ENCODE assay signal across 27 cellular contexts in genomic region chr15:88661041-88661765, GRCh38. TPM values are rescaled to one million over a fixed set of nuclear protein-coding genes. Genes with fewer than 3 reads are reported as not detected.
A peak's percentile ranks its signal among the peaks of the same experiment; 100 is the strongest.
DNase-seq lines count a peak whose midpoint lies in the region; ATAC-seq and TF ChIP-seq lines count a peak whose summit lies in the region.
"Had no signal": no experiment of that assay in that cellular context is flagged by ENCODE, and none has a peak within 500 bp of the region (broad histone marks: within the 10 kb centered on the region; RNA-seq: fewer than 3 reads in every experiment).

No MANE protein-coding gene starts in this region.

- ATAC-seq in gastroesophageal sphincter = no peak
- ATAC-seq: esophagus mucosa, mucosa of descending colon, PC-3 had no signal

- H3K9me3 ChIP-seq in CD4-positive, alpha-beta memory T cell (ENCODE audit: control insufficient read depth in 1 of 2, low read length in 2 of 2) = no peaks in the 10 kb centered on the region
- H3K9me3 ChIP-seq in gastroesophageal sphincter = no peaks in the 10 kb centered on the region
- H3K9me3 ChIP-seq: Caco-2, HAP-1, left ventricle myocardium inferior, mucosa of descending colon, neutrophil, tibial artery had no signal

- no peaks in the 10 kb centered on the region for H3K27me3 ChIP-seq in CD4-positive, alpha-beta memory T cell (ENCODE audit: insufficient read depth, low read length)
- peaks cover 24% of the 10 kb centered on the region for H3K27me3 ChIP-seq in gastroesophageal sphincter
- H3K27me3 ChIP-seq: neutrophil, tibial artery had no signal

- no peaks in the 10 kb centered on the region for H3K9me3 Mint-ChIP-seq in CD4-positive, alpha-beta memory T cell
- H3K9me3 Mint-ChIP-seq in mesothelial cell of epicardium = peaks cover 15% of the 10 kb centered on the region

- DNase-seq in AG04449 (ENCODE audit: low read depth, low spot score) = peak; percentile 44
- no peak for DNase-seq in CD4-positive, alpha-beta memory T cell
- DNase-seq in amniotic stem cell (lab: John Stamatoyannopoulos, UW) = peak; percentile 26
- DNase-seq in mesothelial cell of epicardium (ENCODE audit: low spot score in 2 of 2, unreplicated experiment in 2 of 2) = peak in 1 of 2 experiments; percentile 10
- no peak for DNase-seq in stimulated activated CD4-positive, alpha-beta T cell treated with anti-CD3 and anti-CD28 coated beads, Interleukin-1b, Interleukin-23, amount 100 ng/mL, for 48 hours
- no peak for DNase-seq in stimulated activated CD4-positive, alpha-beta T cell treated with anti-CD3 and anti-CD28 coated beads, Interleukin-12 subunit alpha, Interleukin-12 subunit beta, amount 100 ng/mL, for 4 hours
- no peak for DNase-seq in NCI-H774 (lab: John Stamatoyannopoulos, UW)
- DNase-seq: activated CD4-positive, alpha-beta T cell treated with anti-CD3 and anti-CD28 coated beads for 48 hours; activated CD8-positive, alpha-beta memory T cell treated with anti-CD3 and anti-CD28 coated beads, Interleukin-2, amount 50 U/mL, for 48 hours; activated effector memory CD4-positive, alpha-beta T cell treated with anti-CD3 and anti-CD28 coated beads, Interleukin-2, amount 50 U/mL, for 16 hours; AML-193; Caco-2; caudate nucleus; effector CD4-positive, alpha-beta T cell; KG1; left ventricle myocardium inferior; mucosa of descending colon; NCI-H748 treated with DMSO at 0.1 percent for 48 hours; PC-3; retina; SHP77 treated with DMSO at 0.1 percent for 48 hours; stimulated activated naive CD4-positive, alpha-beta T cell treated with Interleukin-2 at 50 U/mL for 16 hours; tibial artery had no signal

- H3K36me3 ChIP-seq in CD4-positive, alpha-beta memory T cell (ENCODE audit: insufficient read depth, low read length) = no peaks in the 10 kb centered on the region
- no peaks in the 10 kb centered on the region for H3K36me3 ChIP-seq in gastroesophageal sphincter
- H3K36me3 ChIP-seq: HAP-1, left ventricle myocardium inferior, neutrophil, tibial artery had no signal

- TF ChIP-seq POLR2A in gastroesophageal sphincter (IDR thresholded peaks at IDR 0.05) = no peak

- peaks cover 0 to 3% of the 10 kb centered on the region in 2 donors for H3K36me3 Mint-ChIP-seq in CD4-positive, alpha-beta memory T cell
- no peaks in the 10 kb centered on the region for H3K36me3 Mint-ChIP-seq in mesothelial cell of epicardium

- peak overlapping the region in 6 of 7 donors; percentile 15 to 75 (median 38) for H3K27ac Mint-ChIP-seq in CD4-positive, alpha-beta memory T cell
- H3K27ac Mint-ChIP-seq in mesothelial cell of epicardium = peak overlapping the region; percentile 63

- intact Hi-C loops in CD4-positive, alpha-beta memory T cell (cut with micrococcal nuclease) = loop anchor here (10.0 kb wide), 1 partner anchor 416 kb away; no protein-coding TSS in a partner anchor

- no peaks in the 10 kb centered on the region for H3K27me3 Mint-ChIP-seq in CD4-positive, alpha-beta memory T cell
- H3K27me3 Mint-ChIP-seq in mesothelial cell of epicardium (ENCODE audit: low read depth) = peaks cover 40% of the 10 kb centered on the region

- H3K4me1 ChIP-seq in CD4-positive, alpha-beta memory T cell (ENCODE audit: insufficient read depth, low read length) = peaks cover 34% of the 10 kb centered on the region
- H3K4me1 ChIP-seq in gastroesophageal sphincter = peaks cover 0 to 20% (median 0%) of the 10 kb centered on the region in 3 donors
- H3K4me1 ChIP-seq: Caco-2, HAP-1 had no signal

- peak overlapping the region in 1 of 8 donors; percentile 38 for H3K4me3 Mint-ChIP-seq in CD4-positive, alpha-beta memory T cell
- H3K4me3 Mint-ChIP-seq in mesothelial cell of epicardium = no peak overlapping the region

- TF ChIP-seq CTCF in AG04449 (IDR thresholded peaks at IDR 0.05; ENCODE audit: insufficient read depth, low read length, missing control alignments) (no peak), mesothelial cell of epicardium (IDR thresholded peaks at IDR 0.05; ENCODE audit: unreplicated experiment) (no peak), gastroesophageal sphincter (IDR thresholded peaks at IDR 0.05) (no peak)

- H3K4me3 ChIP-seq in AG04449 (ENCODE audit: low read depth, low read length) (no peak overlapping the region), gastroesophageal sphincter (no peak overlapping the region)
- H3K4me3 ChIP-seq in CD4-positive, alpha-beta memory T cell (ENCODE audit: low read length in 2 of 2) = no peak overlapping the region
- H3K4me3 ChIP-seq: HAP-1, left ventricle myocardium inferior, mucosa of descending colon, tibial artery had no signal

- H3K27ac ChIP-seq in CD4-positive, alpha-beta memory T cell (ENCODE audit: low read depth, low read length) = no peak overlapping the region
- H3K27ac ChIP-seq in gastroesophageal sphincter = no peak overlapping the region
- H3K27ac ChIP-seq: left ventricle myocardium inferior, neutrophil had no signal

- no peak for TF ChIP-seq EP300 in gastroesophageal sphincter (IDR thresholded peaks at IDR 0.05)

- CTCF ChIA-PET in AG04449 (lab: Yijun Ruan, JAX) = interaction anchor here (0.8 to 10.7 kb wide), 7 partner anchors 16 to 244 kb away, joined by 3 to 385 read pairs (median 5); no protein-coding TSS in a partner anchor
- CTCF ChIA-PET in CD4-positive, alpha-beta memory T cell (lab: Charles Lee; ENCODE audit: partially characterized antibody) = interaction anchor here (1.0 to 9.8 kb wide), 3 partner anchors 12 to 36 kb away, joined by 4 to 95 read pairs (median 4); no protein-coding TSS in a partner anchor

- POLR2A ChIA-PET in AG04449 (lab: Yijun Ruan, JAX) = no interaction called here
- POLR2A ChIA-PET in CD4-positive, alpha-beta memory T cell (lab: Charles Lee; ENCODE audit: partially characterized antibody) = interaction anchor here (0.6 to 9.2 kb wide), 4 partner anchors 11 to 914 kb away, joined by 3 to 113 read pairs (median 5); partner anchors contain the start of gene TICRR

- peaks cover 23 to 64% (median 38%) of the 10 kb centered on the region in 4 donors for H3K4me1 Mint-ChIP-seq in CD4-positive, alpha-beta memory T cell
- H3K4me1 Mint-ChIP-seq in mesothelial cell of epicardium = peaks cover 8% of the 10 kb centered on the region

RNA-seq across cellular contexts. Expression of gene ISG20, which starts 22.4 kb away (rescaled TPM):
- total RNA-seq in CD4-positive, alpha-beta memory T cell = 100 to 1,000 TPM; 144 to 153 TPM
- polyA plus RNA-seq in CD4-positive, alpha-beta memory T cell = 100 to 1,000 TPM; 494 to 667 TPM
- total RNA-seq in mesothelial cell of epicardium = 1.7 to 3.4 TPM (median 1.9 TPM) in 3 replicates
- 1 to 10 TPM; 2.5 to 8.7 (median 5.9) TPM for total RNA-seq in gastroesophageal sphincter

RNA-seq across cellular contexts. Expression of gene AEN, which starts 40.1 kb away (rescaled TPM):
- 10 to 100 TPM; 54.5 to 56.8 TPM for total RNA-seq in CD4-positive, alpha-beta memory T cell
- polyA plus RNA-seq in CD4-positive, alpha-beta memory T cell = 10 to 100 TPM; 33.2 to 35.8 TPM
- 33.0 to 34.5 TPM (median 33.0 TPM) in 3 replicates for total RNA-seq in mesothelial cell of epicardium
- 10 to 100 TPM; 11.0 to 23.4 (median 18.1) TPM for total RNA-seq in gastroesophageal sphincter

Comparison
In these comparisons a context has a peak if more than half of its experiments do, and no peak if none do; other contexts are left out.
1. DNase-seq: peak in AG04449 (single experiment) and amniotic stem cell (single experiment); none in CD4-positive, alpha-beta memory T cell (0 of 5), stimulated activated CD4-positive, alpha-beta T cell treated with anti-CD3 and anti-CD28 coated beads, Interleukin-1b, Interleukin-23, amount 100 ng/mL, for 48 hours (single experiment), stimulated activated CD4-positive, alpha-beta T cell treated with anti-CD3 and anti-CD28 coated beads, Interleukin-12 subunit alpha, Interleukin-12 subunit beta, amount 100 ng/mL, for 4 hours (single experiment) and NCI-H774 (single experiment).
2. RNA of gene ISG20, which starts 22.4 kb away (total RNA-seq): 144 to 153 TPM in CD4-positive, alpha-beta memory T cell; 2.5 to 8.7 TPM in gastroesophageal sphincter and 1.7 to 3.4 TPM in mesothelial cell of epicardium; every median in the first group is over 10 times any median in the second.